In the genomic region with DNA sequence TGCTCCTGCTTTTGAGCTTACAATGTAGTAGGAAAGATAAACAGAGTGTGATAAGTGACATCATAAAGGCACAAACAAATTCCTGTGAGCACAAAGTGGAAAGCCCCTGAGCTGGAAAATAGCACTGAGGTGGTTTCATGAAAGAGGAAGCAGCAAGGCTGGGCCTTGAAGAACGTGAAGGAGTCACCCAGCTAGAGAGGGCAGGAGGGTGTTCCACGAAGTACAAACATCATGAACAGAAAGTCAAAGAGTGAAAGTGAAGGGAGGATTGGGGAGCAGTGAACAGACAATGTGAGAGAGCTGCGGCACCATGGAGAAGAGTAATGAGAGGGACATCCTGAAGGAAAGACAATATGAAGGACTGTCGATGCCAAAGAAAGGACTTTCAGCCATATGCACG, we compare ENCODE assay signal across 1 cellular context.
TF ChIP-seq lines count a peak whose summit lies in the region.

No MANE protein-coding gene starts in this region.

TF ChIP-seq in GM12878, 131 proteins besides CTCF, POLR2A, EP300 and RAD21 (continued from another document):
- TF ChIP-seq SUZ12 (IDR thresholded peaks at IDR 0.05; ENCODE audit: unreplicated experiment): no peak
- peak; percentile 54; the same call in 1 of the 2 replicates for TF ChIP-seq NFIC (IDR thresholded peaks at IDR 0.05; ENCODE audit: low read depth, low read length)
- peak; percentile 24 for TF ChIP-seq SP1 (IDR thresholded peaks at IDR 0.05; ENCODE audit: low read depth, low read length)
- 0 out of 2 replicates have a peak, but pooled peaks have one; percentile 25 for TF ChIP-seq ZNF687 (IDR thresholded peaks at IDR 0.05)
- TF ChIP-seq, protein P1, sequence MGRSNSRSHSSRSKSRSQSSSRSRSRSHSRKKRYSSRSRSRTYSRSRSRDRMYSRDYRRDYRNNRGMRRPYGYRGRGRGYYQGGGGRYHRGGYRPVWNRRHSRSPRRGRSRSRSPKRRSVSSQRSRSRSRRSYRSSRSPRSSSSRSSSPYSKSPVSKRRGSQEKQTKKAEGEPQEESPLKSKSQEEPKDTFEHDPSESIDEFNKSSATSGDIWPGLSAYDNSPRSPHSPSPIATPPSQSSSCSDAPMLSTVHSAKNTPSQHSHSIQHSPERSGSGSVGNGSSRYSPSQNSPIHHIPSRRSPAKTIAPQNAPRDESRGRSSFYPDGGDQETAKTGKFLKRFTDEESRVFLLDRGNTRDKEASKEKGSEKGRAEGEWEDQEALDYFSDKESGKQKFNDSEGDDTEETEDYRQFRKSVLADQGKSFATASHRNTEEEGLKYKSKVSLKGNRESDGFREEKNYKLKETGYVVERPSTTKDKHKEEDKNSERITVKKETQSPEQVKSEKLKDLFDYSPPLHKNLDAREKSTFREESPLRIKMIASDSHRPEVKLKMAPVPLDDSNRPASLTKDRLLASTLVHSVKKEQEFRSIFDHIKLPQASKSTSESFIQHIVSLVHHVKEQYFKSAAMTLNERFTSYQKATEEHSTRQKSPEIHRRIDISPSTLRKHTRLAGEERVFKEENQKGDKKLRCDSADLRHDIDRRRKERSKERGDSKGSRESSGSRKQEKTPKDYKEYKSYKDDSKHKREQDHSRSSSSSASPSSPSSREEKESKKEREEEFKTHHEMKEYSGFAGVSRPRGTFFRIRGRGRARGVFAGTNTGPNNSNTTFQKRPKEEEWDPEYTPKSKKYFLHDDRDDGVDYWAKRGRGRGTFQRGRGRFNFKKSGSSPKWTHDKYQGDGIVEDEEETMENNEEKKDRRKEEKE (IDR thresholded peaks at IDR 0.05): no peak
- peak; percentile 51 for TF ChIP-seq MTA2 (IDR thresholded peaks at IDR 0.05; ENCODE audit: low read depth)
- TF ChIP-seq TBL1XR1 (IDR thresholded peaks at IDR 0.05; ENCODE audit: low read depth, low read length): 0 out of 2 replicates have a peak, but pooled peaks have one; percentile 35
- TF ChIP-seq BHLHE40 (IDR thresholded peaks at IDR 0.05; ENCODE audit: borderline replicate concordance in 1 of 2, low read depth in 2 of 2, low read length in 1 of 2): peak; percentile 74 to 76
- peak; percentile 94 for TF ChIP-seq RELB (IDR thresholded peaks at IDR 0.05; ENCODE audit: low read depth)
- 0 out of 2 replicates have a peak, but pooled peaks have one; percentile 61 for TF ChIP-seq DPF2 (IDR thresholded peaks at IDR 0.05)
- TF ChIP-seq ATF7 (IDR thresholded peaks at IDR 0.05; ENCODE audit: low read depth): peak; percentile 83
- no peak for TF ChIP-seq MLLT1 (IDR thresholded peaks at IDR 0.05)
- TF ChIP-seq SPI1 (IDR thresholded peaks at IDR 0.05; ENCODE audit: borderline replicate concordance, insufficient read depth, low read depth, low read length): peak; percentile 68; the same call in 1 of the 2 replicates
